In genomic region chr4:129901205-129901604, GRCh38 we compare ENCODE assay signal across 1 cellular context.
TF ChIP-seq lines count a peak whose summit lies in the region.

No MANE protein-coding gene starts in this region.

TF ChIP-seq in HepG2, 621 proteins besides CTCF, POLR2A, EP300 and RAD21 (continued from another document):
- TF ChIP-seq, protein P1, sequence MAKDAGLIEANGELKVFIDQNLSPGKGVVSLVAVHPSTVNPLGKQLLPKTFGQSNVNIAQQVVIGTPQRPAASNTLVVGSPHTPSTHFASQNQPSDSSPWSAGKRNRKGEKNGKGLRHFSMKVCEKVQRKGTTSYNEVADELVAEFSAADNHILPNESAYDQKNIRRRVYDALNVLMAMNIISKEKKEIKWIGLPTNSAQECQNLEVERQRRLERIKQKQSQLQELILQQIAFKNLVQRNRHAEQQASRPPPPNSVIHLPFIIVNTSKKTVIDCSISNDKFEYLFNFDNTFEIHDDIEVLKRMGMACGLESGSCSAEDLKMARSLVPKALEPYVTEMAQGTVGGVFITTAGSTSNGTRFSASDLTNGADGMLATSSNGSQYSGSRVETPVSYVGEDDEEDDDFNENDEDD (CRISPR knock-in tag; IDR thresholded peaks at IDR 0.05; ENCODE audit: borderline replicate concordance): no peak
- no peak for TF ChIP-seq REXO4 (CRISPR knock-in tag; IDR thresholded peaks at IDR 0.05; ENCODE audit: borderline replicate concordance)
